ENCODE assay signal across 9 cellular contexts in genomic region chr2:43142921-43143438, GRCh38.
DNase-seq lines count a peak whose midpoint lies in the region; FAIRE-seq and TF ChIP-seq lines count a peak whose summit lies in the region.
"Had no signal": no experiment of that assay in that cellular context is flagged by ENCODE, and none has a peak within 500 bp of the region (broad histone marks: within the 10 kb centered on the region; RNA-seq: fewer than 3 reads in every experiment).

No MANE protein-coding gene starts in this region.

- DNase-seq in NCI-H226 (peak; percentile 21), neuronal stem cell (ENCODE audit: low spot score) (no peak), A172 (ENCODE audit: low spot score) (no peak), NCI-H510A treated with DMSO at 0.1 percent for 48 hours (lab: John Stamatoyannopoulos, UW) (no peak), GM12891 (ENCODE audit: insufficient read length, low spot score) (no peak)
- no peak for DNase-seq in activated naive CD8-positive, alpha-beta T cell treated with anti-CD3 and anti-CD28 coated beads for 36 hours
- DNase-seq: testis had no signal

- H3K9me3 Mint-ChIP-seq in activated naive CD8-positive, alpha-beta T cell treated with anti-CD3 and anti-CD28 coated beads for 36 hours, result peaks cover 2% of the 10 kb centered on the region

- no peaks in the 10 kb centered on the region for H3K79me1 ChIP-seq in neuronal stem cell (ENCODE audit: low read depth, low read length)

- no peak overlapping the region for H3K4me3 ChIP-seq in neuronal stem cell (ENCODE audit: low read length in 2 of 2)
- H3K4me3 ChIP-seq: heart left ventricle, testis had no signal

- H2AFZ ChIP-seq in neuronal stem cell (ENCODE audit: low read length), result peak overlapping the region; percentile 47

- H2BK15ac ChIP-seq in neuronal stem cell (ENCODE audit: low read length), result peak overlapping the region; percentile 71

- H3K27ac Mint-ChIP-seq in activated naive CD8-positive, alpha-beta T cell treated with anti-CD3 and anti-CD28 coated beads for 36 hours, result peak overlapping the region; percentile 83

- H2BK120ac ChIP-seq in neuronal stem cell (ENCODE audit: low read depth, low read length), result peak overlapping the region; percentile 63

- no peak for FAIRE-seq in GM12891 (lab: Jason Lieb, UNC)

- H3K27me3 ChIP-seq in neuronal stem cell (ENCODE audit: control insufficient read depth in 3 of 3, insufficient read depth in 3 of 3, low read depth in 1 of 3, low read length in 3 of 3), result no peaks in the 10 kb centered on the region
- H3K27me3 ChIP-seq: heart left ventricle, testis had no signal

- H3K4me3 Mint-ChIP-seq in activated naive CD8-positive, alpha-beta T cell treated with anti-CD3 and anti-CD28 coated beads for 36 hours, result peak overlapping the region; percentile 68

- no peaks in the 10 kb centered on the region for H3K27me3 Mint-ChIP-seq in activated naive CD8-positive, alpha-beta T cell treated with anti-CD3 and anti-CD28 coated beads for 36 hours

- H2BK12ac ChIP-seq in neuronal stem cell (ENCODE audit: low read length), result peak overlapping the region; percentile 61

- peaks cover 0 to 2% of the 10 kb centered on the region in 2 donors for H3K9me3 ChIP-seq in neuronal stem cell (replicated peaks in 1 of 2; ENCODE audit: control insufficient read depth in 2 of 2, insufficient read depth in 1 of 2, low read depth in 1 of 2, low read length in 2 of 2)
- H3K9me3 ChIP-seq: heart left ventricle, testis had no signal

- H4K91ac ChIP-seq in neuronal stem cell (ENCODE audit: low read depth, low read length, poor library complexity), result no peak overlapping the region

- H3K23ac ChIP-seq in neuronal stem cell (ENCODE audit: low read depth, low read length, poor library complexity), result peak overlapping the region; percentile 38

- peak overlapping the region; percentile 94 for H2AK5ac ChIP-seq in neuronal stem cell (ENCODE audit: low read depth, low read length)

- H3K14ac ChIP-seq in neuronal stem cell (ENCODE audit: low read length), result no peak overlapping the region

- peak overlapping the region; percentile 77 for H3K18ac ChIP-seq in neuronal stem cell (ENCODE audit: low read length)

- no peak overlapping the region for H3K27ac ChIP-seq in neuronal stem cell (replicated peaks; ENCODE audit: low read length)
- H3K27ac ChIP-seq: heart left ventricle, testis had no signal

- peak; percentile 38 for TF ChIP-seq CTCF in GM12873 (IDR thresholded peaks at IDR 0.05; ENCODE audit: insufficient read depth, low read depth, low read length, missing control alignments)

- no peak for TF ChIP-seq POLR2A in GM12891 (IDR thresholded peaks at IDR 0.05; ENCODE audit: low read depth, low read length)

- H3K36me3 Mint-ChIP-seq in activated naive CD8-positive, alpha-beta T cell treated with anti-CD3 and anti-CD28 coated beads for 36 hours, result peaks cover 9% of the 10 kb centered on the region

- no CpG with 5 or more reads among the region's 7 CpGs for WGBS in neuronal stem cell (ENCODE audit: extremely low coverage in 2 of 2, insufficient read length in 2 of 2, insufficient replicate concordance in 1 of 2), 2 donors

- no peak overlapping the region for H3K4ac ChIP-seq in neuronal stem cell (ENCODE audit: low read length)

- no peak overlapping the region for H3K4me2 ChIP-seq in neuronal stem cell (ENCODE audit: insufficient read depth, low read length, poor library complexity, severe bottlenecking)

- H3K36me3 ChIP-seq in neuronal stem cell (replicated peaks in 1 of 2; ENCODE audit: control insufficient read depth in 2 of 2, insufficient read depth in 2 of 2, low read length in 2 of 2), result no peaks in the 10 kb centered on the region
- H3K36me3 ChIP-seq: heart left ventricle had no signal

- H2BK5ac ChIP-seq in neuronal stem cell (ENCODE audit: low read length), result peak overlapping the region; percentile 2

- peaks cover 57% of the 10 kb centered on the region for H3K4me1 Mint-ChIP-seq in activated naive CD8-positive, alpha-beta T cell treated with anti-CD3 and anti-CD28 coated beads for 36 hours

- H3K4me1 ChIP-seq in neuronal stem cell (ENCODE audit: control insufficient read depth in 2 of 2, insufficient read depth in 1 of 2, low read depth in 1 of 2, low read length in 2 of 2), result peaks cover 8 to 11% of the 10 kb centered on the region in 2 donors

- H4K8ac ChIP-seq in neuronal stem cell (ENCODE audit: low read depth, low read length), result no peak overlapping the region

- no peak overlapping the region for H3K9ac ChIP-seq in neuronal stem cell (ENCODE audit: low read depth, low read length, poor library complexity)

TF ChIP-seq in GM12891, 5 proteins besides CTCF, POLR2A, EP300 and RAD21:
- no peak for TF ChIP-seq POU2F2 (IDR thresholded peaks at IDR 0.05; ENCODE audit: low read depth, low read length)
- no peak for TF ChIP-seq PAX5 (IDR thresholded peaks at IDR 0.05; ENCODE audit: insufficient read depth, low read length, severe bottlenecking)
- TF ChIP-seq SPI1 (IDR thresholded peaks at IDR 0.05; ENCODE audit: low read depth, low read length), result no peak
- no peak for TF ChIP-seq TAF1 (IDR thresholded peaks at IDR 0.05; ENCODE audit: low read depth, low read length)
- TF ChIP-seq POLR2AphosphoS5 (IDR thresholded peaks at IDR 0.05; ENCODE audit: low read depth, low read length), result no peak
TF ChIP-seq in GM12891: peak in this region for 0.
